ENCODE assay signal across 8 cellular contexts in the genomic region with DNA sequence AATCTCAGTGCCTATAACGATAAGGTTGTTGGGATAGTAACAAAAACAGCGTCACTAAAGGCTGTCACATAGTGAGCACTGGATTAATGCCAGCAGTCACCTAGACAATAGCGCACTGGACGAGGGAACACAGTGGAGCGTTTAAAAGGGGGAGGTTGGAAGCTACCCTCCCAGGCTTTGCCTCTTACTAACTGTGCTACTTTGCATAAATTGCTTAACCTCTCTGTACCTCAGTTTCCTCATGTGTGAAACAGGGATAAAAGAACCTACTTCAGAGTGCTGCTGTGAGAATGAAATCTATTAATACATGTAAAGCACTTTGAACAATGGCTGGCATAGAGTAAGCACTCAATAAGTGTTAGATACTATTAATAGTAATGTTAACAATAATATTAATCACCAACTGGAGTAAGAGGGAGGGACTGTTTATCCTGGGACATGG. TPM values are rescaled to one million over a fixed set of nuclear protein-coding genes. Genes with fewer than 3 reads are reported as not detected.
DNase-seq lines count a peak whose midpoint lies in the region; ATAC-seq and TF ChIP-seq lines count a peak whose summit lies in the region.

No MANE protein-coding gene starts in this region.

- no peak for ATAC-seq in activated naive CD4-positive, alpha-beta T cell treated with anti-CD3 and anti-CD28 coated beads, Interleukin-2, amount 50 U/mL, for 72 hours
- ATAC-seq in thoracic aorta (ENCODE audit: insufficient number of reproducible peaks, low FRiP score, low read depth) = peak; percentile 29
- no peak for ATAC-seq in GM18519 (IDR thresholded peaks at IDR 0.05; ENCODE audit: low FRiP score, unreplicated experiment)
- ATAC-seq in GM21423 (IDR thresholded peaks at IDR 0.05; ENCODE audit: unreplicated experiment) = no peak
- no peak for ATAC-seq in GM21360 (IDR thresholded peaks at IDR 0.05; ENCODE audit: unreplicated experiment)

- H3K9me3 ChIP-seq in thoracic aorta = no peaks in the 10 kb centered on the region

- H3K4me1 ChIP-seq in thoracic aorta (ENCODE audit: control insufficient read depth in 1 of 2, low read depth in 2 of 2) = peaks cover 74 to 93% of the 10 kb centered on the region in 2 donors

- H3K27ac Mint-ChIP-seq in activated naive CD4-positive, alpha-beta T cell treated with anti-CD3 and anti-CD28 coated beads, Interleukin-2, amount 50 U/mL, for 72 hours = peak overlapping the region; percentile 99 to 100

- H3K36me3 Mint-ChIP-seq in activated naive CD4-positive, alpha-beta T cell treated with anti-CD3 and anti-CD28 coated beads, Interleukin-2, amount 50 U/mL, for 72 hours = peaks cover 65 to 74% of the 10 kb centered on the region in 2 donors

- H3K36me3 ChIP-seq in thoracic aorta = peaks cover 16% of the 10 kb centered on the region

- no peak for TF ChIP-seq CTCF in thoracic aorta (IDR thresholded peaks at IDR 0.05)

- DNase-seq in NCI-H82 (lab: John Stamatoyannopoulos, UW) (peak; percentile 65), NCI-H82 treated with DMSO at 0.1 percent for 48 hours (lab: John Stamatoyannopoulos, UW; ENCODE audit: unreplicated experiment) (no peak), kidney tubule cell (ENCODE audit: low spot score) (peak; percentile 78), thoracic aorta (ENCODE audit: low spot score) (no peak)
- no peak for DNase-seq in activated naive CD4-positive, alpha-beta T cell treated with anti-CD3 and anti-CD28 coated beads, Interleukin-2, amount 50 U/mL, for 72 hours (ENCODE audit: low spot score in 2 of 2)

- peak overlapping the region; percentile 98 to 99 for H3K27ac ChIP-seq in thoracic aorta

- H3K9me3 Mint-ChIP-seq in activated naive CD4-positive, alpha-beta T cell treated with anti-CD3 and anti-CD28 coated beads, Interleukin-2, amount 50 U/mL, for 72 hours = peaks cover 0 to 5% of the 10 kb centered on the region in 2 donors

- no peaks in the 10 kb centered on the region for H3K27me3 ChIP-seq in thoracic aorta (replicated peaks; ENCODE audit: insufficient read depth)

- H3K4me3 ChIP-seq in thoracic aorta = peak overlapping the region; percentile 65

RNA-seq across cellular contexts. Expression of a gene that starts 10.5 kb away (rescaled TPM):
- 100 to 1,000 TPM in 1 of 2 donors, 10 to 100 TPM in 1; 86.6 to 143 TPM for total RNA-seq in activated naive CD4-positive, alpha-beta T cell treated with anti-CD3 and anti-CD28 coated beads, Interleukin-2, amount 50 U/mL, for 72 hours
- total RNA-seq in thoracic aorta = 100 to 1,000 TPM; 137 to 187 TPM

RNA-seq across cellular contexts. Expression of a gene that starts 27.0 kb away (rescaled TPM):
- total RNA-seq in activated naive CD4-positive, alpha-beta T cell treated with anti-CD3 and anti-CD28 coated beads, Interleukin-2, amount 50 U/mL, for 72 hours = 100 to 1,000 TPM; 123 to 215 TPM
- 1 to 10 TPM; 1.5 TPM for total RNA-seq in thoracic aorta

Comparison
In these comparisons a context has a peak if more than half of its experiments do, and no peak if none do; other contexts are left out.
1. DNase-seq: peak in NCI-H82 (single experiment) and kidney tubule cell (single experiment); none in NCI-H82 treated with DMSO at 0.1 percent for 48 hours (single experiment), activated naive CD4-positive, alpha-beta T cell treated with anti-CD3 and anti-CD28 coated beads, Interleukin-2, amount 50 U/mL, for 72 hours (0 of 2) and thoracic aorta (single experiment).
2. RNA of a gene that starts 27.0 kb away (total RNA-seq): 123 to 215 TPM in activated naive CD4-positive, alpha-beta T cell treated with anti-CD3 and anti-CD28 coated beads, Interleukin-2, amount 50 U/mL, for 72 hours; 1.5 TPM in thoracic aorta; every median in the first group is over 10 times any median in the second.